Comparison of ENCODE assay signal across 12 cellular contexts in the genomic region with DNA sequence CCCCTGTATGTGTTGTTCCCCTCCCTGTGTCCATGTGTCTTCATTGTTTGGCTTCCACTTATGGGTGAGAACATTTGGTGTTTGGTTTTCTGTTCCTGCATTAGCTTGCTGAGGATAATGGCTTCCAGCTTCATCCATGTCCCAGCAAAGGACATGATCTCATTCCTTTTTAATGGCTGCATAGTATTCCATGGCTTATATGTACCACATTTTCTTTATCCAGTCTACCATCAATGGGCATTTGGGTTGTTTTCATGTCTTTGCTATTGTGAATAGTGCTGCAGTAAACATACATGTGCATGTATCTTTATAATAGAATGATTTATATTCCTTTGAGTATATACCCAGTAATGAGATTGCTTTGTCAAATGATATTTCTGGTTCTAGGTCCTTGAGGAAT. TPM values are rescaled to one million over a fixed set of nuclear protein-coding genes. Genes with fewer than 3 reads are reported as not detected.
"Had no signal": no experiment of that assay in that cellular context is flagged by ENCODE, and none has a peak within 500 bp of the region (broad histone marks: within the 10 kb centered on the region; RNA-seq: fewer than 3 reads in every experiment).

No MANE protein-coding gene starts in this region.

RNA-seq across cellular contexts. Expression of a gene that starts 8.6 kb away (rescaled TPM):
- total RNA-seq: activated B cell treated with CpG ODN at 0.5 μM for 24 hours; activated CD4-positive, alpha-beta memory T cell treated with anti-CD3 and anti-CD28 coated beads for 36 hours; activated CD4-positive, alpha-beta memory T cell treated with anti-CD3 and anti-CD28 coated beads, Interleukin-2, amount 10 ng/mL, durations not matched to agents 7 days and 5 days; activated CD4-positive, alpha-beta T cell treated with anti-CD3 and anti-CD28 coated beads for 36 hours; activated CD4-positive, alpha-beta T cell treated with anti-CD3 and anti-CD28 coated beads, Interleukin-2, amount 10 ng/mL, durations not matched to agents 24 days and 14 days; activated CD4-positive, alpha-beta T cell treated with anti-CD3 and anti-CD28 coated beads, Interleukin-2, amount 10 ng/mL, durations not matched to agents 7 days and 5 days; activated CD8-positive, alpha-beta memory T cell treated with anti-CD3 and anti-CD28 coated beads for 36 hours; activated CD8-positive, alpha-beta memory T cell treated with anti-CD3 and anti-CD28 coated beads, Interleukin-2, amount 10 ng/mL, durations not matched to agents 7 days and 5 days; activated CD8-positive, alpha-beta T cell treated with anti-CD3 and anti-CD28 coated beads for 36 hours; T-helper 1 cell treated with Interleukin-12 subunit alpha and Interleukin-12 subunit beta and Interleukin-4 antibody, amounts not matched to agents 30 ng/mL and 1 ng/mL, for 36 hours; T-helper 17 cell; T-helper 2 cell treated with Interferon-gamma antibody and Interleukin-4, amounts not matched to agents 100 ng/mL and 5 ng/mL, for 36 hours had no signal
